ENCODE assay signal across 13 cellular contexts in the genomic region with DNA sequence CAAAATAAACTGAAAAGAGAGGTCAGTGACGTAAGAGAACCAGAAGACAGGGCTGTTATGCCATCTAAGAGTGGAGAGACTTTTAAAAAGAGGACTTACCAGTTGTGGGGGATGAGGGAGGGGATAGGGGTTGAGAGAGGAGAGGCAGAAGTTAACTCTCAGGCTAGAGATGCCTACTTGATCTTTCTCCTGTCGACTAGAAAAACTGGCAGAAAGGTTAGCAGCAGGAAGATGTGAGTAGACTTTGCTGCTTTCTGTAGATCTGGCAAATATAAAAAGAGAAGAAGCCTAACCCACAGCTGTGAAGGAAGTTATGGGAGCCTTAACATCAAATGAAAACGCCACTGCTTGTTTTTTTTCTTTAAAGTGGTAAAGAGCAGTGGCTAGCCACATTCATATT. TPM values are rescaled to one million over a fixed set of nuclear protein-coding genes. Genes with fewer than 3 reads are reported as not detected.
DNase-seq lines count a peak whose midpoint lies in the region; ATAC-seq and TF ChIP-seq lines count a peak whose summit lies in the region.
"Had no signal": no experiment of that assay in that cellular context is flagged by ENCODE, and none has a peak within 500 bp of the region (broad histone marks: within the 10 kb centered on the region; RNA-seq: fewer than 3 reads in every experiment).

No MANE protein-coding gene starts in this region.

- H3K9me3 Mint-ChIP-seq in CD4-positive, CD25-positive, alpha-beta regulatory T cell: peaks cover 0 to 4% (median 0%) of the 10 kb centered on the region in 7 donors
- peaks cover 2% of the 10 kb centered on the region for H3K9me3 Mint-ChIP-seq in activated naive CD8-positive, alpha-beta T cell treated with anti-CD3 and anti-CD28 coated beads, Interleukin-2, amount 10 ng/mL, durations not matched to agents 7 days and 5 days
- peaks cover 0 to 9% (median 0%) of the 10 kb centered on the region in 9 donors for H3K9me3 Mint-ChIP-seq in naive thymus-derived CD8-positive, alpha-beta T cell

- H3K27me3 ChIP-seq in CD4-positive, CD25-positive, alpha-beta regulatory T cell (ENCODE audit: control insufficient read depth, insufficient read depth, low read length): no peaks in the 10 kb centered on the region
- H3K27me3 ChIP-seq in Loucy (ENCODE audit: insufficient read depth, low read length, poor library complexity, severe bottlenecking): no peaks in the 10 kb centered on the region
- H3K27me3 ChIP-seq in PC-3 (ENCODE audit: low read length): no peaks in the 10 kb centered on the region
- H3K27me3 ChIP-seq: heart left ventricle had no signal

- peaks cover 30% of the 10 kb centered on the region for H3K36me3 Mint-ChIP-seq in CD4-positive, CD25-positive, alpha-beta regulatory T cell
- H3K36me3 Mint-ChIP-seq in activated naive CD8-positive, alpha-beta T cell treated with anti-CD3 and anti-CD28 coated beads, Interleukin-2, amount 10 ng/mL, durations not matched to agents 7 days and 5 days: peaks cover 29% of the 10 kb centered on the region
- H3K36me3 Mint-ChIP-seq in naive thymus-derived CD8-positive, alpha-beta T cell: peaks cover 10 to 20% (median 16%) of the 10 kb centered on the region in 3 donors

- CTCF ChIA-PET in PC-3 (lab: Charles Lee): no interaction called here
- CTCF ChIA-PET in RWPE1 (lab: Yijun Ruan, JAX): no interaction called here

- POLR2A ChIA-PET in activated naive CD8-positive, alpha-beta T cell treated with anti-CD3 and anti-CD28 coated beads, Interleukin-2, amount 10 ng/mL, durations not matched to agents 7 days and 5 days (lab: Charles Lee): interaction anchor here (1.4 kb wide), 1 partner anchor 10 kb away, joined by 4 read pairs; no protein-coding TSS in a partner anchor
- POLR2A ChIA-PET in naive thymus-derived CD8-positive, alpha-beta T cell (lab: Charles Lee): interaction anchor here (0.6 to 3.2 kb wide), 3 partner anchors 10 to 94 kb away, joined by 3 to 25 read pairs (median 6); partner anchors contain the start of gene CREBL2
- POLR2A ChIA-PET in PC-3 (lab: Charles Lee; ENCODE audit: unreplicated experiment) (interaction anchor here (0.6 kb wide), 1 partner anchor 273 kb away, joined by 10 read pairs; no protein-coding TSS in a partner anchor), RWPE1 (lab: Yijun Ruan, JAX; ENCODE audit: low non-redundant PET) (no interaction called here)

- no TSS peak for BruUV-seq in PC-3 (replicated peaks; lab: Mats Ljungman, UMichigan)

- H2AFZ ChIP-seq in Loucy (ENCODE audit: low read length): no peak overlapping the region
- no peak overlapping the region for H2AFZ ChIP-seq in PC-3 (ENCODE audit: low read length)

- no peaks in the 10 kb centered on the region for H3K27me3 Mint-ChIP-seq in CD4-positive, CD25-positive, alpha-beta regulatory T cell
- H3K27me3 Mint-ChIP-seq in activated naive CD8-positive, alpha-beta T cell treated with anti-CD3 and anti-CD28 coated beads, Interleukin-2, amount 10 ng/mL, durations not matched to agents 7 days and 5 days: no peaks in the 10 kb centered on the region
- H3K27me3 Mint-ChIP-seq in naive thymus-derived CD8-positive, alpha-beta T cell: no peaks in the 10 kb centered on the region
- H3K27me3 Mint-ChIP-seq: B cell had no signal

- H3K4me3 Mint-ChIP-seq in CD4-positive, CD25-positive, alpha-beta regulatory T cell: peak overlapping the region; percentile 44 to 82 (median 66)
- peak overlapping the region; percentile 68 for H3K4me3 Mint-ChIP-seq in activated naive CD8-positive, alpha-beta T cell treated with anti-CD3 and anti-CD28 coated beads, Interleukin-2, amount 10 ng/mL, durations not matched to agents 7 days and 5 days
- H3K4me3 Mint-ChIP-seq in naive thymus-derived CD8-positive, alpha-beta T cell: peak overlapping the region; percentile 48 to 74 (median 62)
- H3K4me3 Mint-ChIP-seq: B cell had no signal

- intact Hi-C loops in PC-3 (cut with micrococcal nuclease): no loop called here

- DNase-seq in CD4-positive, CD25-positive, alpha-beta regulatory T cell: peak; percentile 9 to 72 (median 71)
- DNase-seq in activated naive CD8-positive, alpha-beta T cell treated with anti-CD3 and anti-CD28 coated beads, Interleukin-2, amount 10 ng/mL, durations not matched to agents 7 days and 5 days: no peak
- DNase-seq in naive thymus-derived CD8-positive, alpha-beta T cell: peak in 7 of 10 donors; percentile 18 to 80 (median 52)
- DNase-seq in PC-3 (no peak), NOMO-1 (lab: John Stamatoyannopoulos, UW; ENCODE audit: unreplicated experiment in 2 of 2) (no peak), SK-N-DZ (ENCODE audit: low spot score) (no peak), RWPE1 (ENCODE audit: low spot score) (no peak)
- DNase-seq: activated CD4-positive, alpha-beta T cell treated with anti-CD3 and anti-CD28 coated beads for 1 hour; cerebellar nuclear complex; heart left ventricle; NCI-H2171 treated with DMSO at 0.1 percent for 48 hours had no signal

- H3K4me1 ChIP-seq in CD4-positive, CD25-positive, alpha-beta regulatory T cell (ENCODE audit: control insufficient read depth, insufficient read depth, low read length, poor library complexity, severe bottlenecking): peaks cover 66% of the 10 kb centered on the region
- H3K4me1 ChIP-seq in Loucy (ENCODE audit: insufficient read depth, low read length, poor library complexity, severe bottlenecking) (peaks cover 7% of the 10 kb centered on the region), PC-3 (ENCODE audit: insufficient read depth, low read length) (no peaks in the 10 kb centered on the region)

- no peaks in the 10 kb centered on the region for H3K9me3 ChIP-seq in CD4-positive, CD25-positive, alpha-beta regulatory T cell (ENCODE audit: control insufficient read depth in 2 of 2, low read length in 2 of 2)
- H3K9me3 ChIP-seq in Loucy (ENCODE audit: insufficient read depth, low read depth, low read length) (no peaks in the 10 kb centered on the region), PC-3 (ENCODE audit: low read length) (no peaks in the 10 kb centered on the region)

- peak; percentile 78 to 82 for ATAC-seq in CD4-positive, CD25-positive, alpha-beta regulatory T cell (ENCODE audit: low read depth in 2 of 2)
- peak; percentile 86 for ATAC-seq in activated naive CD8-positive, alpha-beta T cell treated with anti-CD3 and anti-CD28 coated beads, Interleukin-2, amount 10 ng/mL, durations not matched to agents 7 days and 5 days (ENCODE audit: low read depth)
- peak; percentile 89 to 92 for ATAC-seq in naive thymus-derived CD8-positive, alpha-beta T cell
- no peak for ATAC-seq in PC-3

- no peak for TF ChIP-seq CTCF in Loucy (conservative IDR thresholded peaks at IDR 0.05; ENCODE audit: low read length)
- no peak for TF ChIP-seq CTCF in PC-3 (conservative IDR thresholded peaks at IDR 0.05; ENCODE audit: low read depth, low read length)
- TF ChIP-seq CTCF in RWPE1 (conservative IDR thresholded peaks at IDR 0.05; ENCODE audit: low read depth): no peak

- no peak overlapping the region for H3K9ac ChIP-seq in Loucy (ENCODE audit: low read depth, low read length, poor library complexity, severe bottlenecking)
- H3K9ac ChIP-seq in PC-3 (ENCODE audit: low read length): no peak overlapping the region

- peaks cover 5% of the 10 kb centered on the region for H3K36me3 ChIP-seq in CD4-positive, CD25-positive, alpha-beta regulatory T cell (ENCODE audit: control insufficient read depth, insufficient read depth, low read length)
- no peaks in the 10 kb centered on the region for H3K36me3 ChIP-seq in Loucy (ENCODE audit: insufficient read depth, low read length)
- no peaks in the 10 kb centered on the region for H3K36me3 ChIP-seq in PC-3 (ENCODE audit: low read depth, low read length)

- H3K27ac ChIP-seq in CD4-positive, CD25-positive, alpha-beta regulatory T cell (ENCODE audit: insufficient read depth, low read length, poor library complexity, severe bottlenecking): peak overlapping the region; percentile 75
- H3K27ac ChIP-seq in PC-3 (ENCODE audit: low read length) (no peak overlapping the region), RWPE1 (no peak overlapping the region)

- H3K27ac Mint-ChIP-seq in CD4-positive, CD25-positive, alpha-beta regulatory T cell: peak overlapping the region; percentile 86 to 95 (median 92)
- H3K27ac Mint-ChIP-seq in activated naive CD8-positive, alpha-beta T cell treated with anti-CD3 and anti-CD28 coated beads, Interleukin-2, amount 10 ng/mL, durations not matched to agents 7 days and 5 days: peak overlapping the region; percentile 88
- H3K27ac Mint-ChIP-seq in naive thymus-derived CD8-positive, alpha-beta T cell: peak overlapping the region; percentile 83 to 94 (median 88)
- H3K27ac Mint-ChIP-seq: B cell had no signal

- H3K79me2 ChIP-seq in Loucy (ENCODE audit: insufficient read depth, low read length): no peaks in the 10 kb centered on the region
- H3K79me2 ChIP-seq in PC-3 (ENCODE audit: low read length): no peaks in the 10 kb centered on the region

- peaks cover 3% of the 10 kb centered on the region; the same call in 1 of the 2 replicates for H3F3A ChIP-seq in Loucy (ENCODE audit: low read depth)
- no peaks in the 10 kb centered on the region for H3F3A ChIP-seq in PC-3 (ENCODE audit: low read length, unreplicated experiment)

- H3K9me2 ChIP-seq in Loucy (replicated peaks; ENCODE audit: low read depth, low read length): no peaks in the 10 kb centered on the region
- H3K9me2 ChIP-seq in PC-3 (replicated peaks; ENCODE audit: low read length): no peaks in the 10 kb centered on the region

- H4K20me1 ChIP-seq in Loucy (ENCODE audit: insufficient read depth, low read length, poor library complexity, severe bottlenecking) (no peaks in the 10 kb centered on the region), PC-3 (ENCODE audit: low read length) (no peaks in the 10 kb centered on the region)

- H3K4me1 Mint-ChIP-seq in CD4-positive, CD25-positive, alpha-beta regulatory T cell: peaks cover 43 to 91% (median 71%) of the 10 kb centered on the region in 4 donors
- H3K4me1 Mint-ChIP-seq in activated naive CD8-positive, alpha-beta T cell treated with anti-CD3 and anti-CD28 coated beads, Interleukin-2, amount 10 ng/mL, durations not matched to agents 7 days and 5 days: peaks cover 24% of the 10 kb centered on the region
- H3K4me1 Mint-ChIP-seq in naive thymus-derived CD8-positive, alpha-beta T cell: peaks cover 47 to 89% (median 80%) of the 10 kb centered on the region in 4 donors

- H3K4me3 ChIP-seq in CD4-positive, CD25-positive, alpha-beta regulatory T cell (ENCODE audit: low read depth, low read length): peak overlapping the region; percentile 77
- H3K4me3 ChIP-seq in Loucy (ENCODE audit: low read length, poor library complexity, severe bottlenecking) (no peak overlapping the region), PC-3 (ENCODE audit: low read length) (no peak overlapping the region)
- H3K4me3 ChIP-seq: heart left ventricle had no signal

- peak overlapping the region; percentile 16 for H3K4me2 ChIP-seq in Loucy (ENCODE audit: low read depth, low read length, poor library complexity, severe bottlenecking)
- no peak overlapping the region for H3K4me2 ChIP-seq in PC-3 (ENCODE audit: low read length)

RNA-seq across cellular contexts. Expression of gene CREBL2, which starts 10.7 kb away (rescaled TPM):
- total RNA-seq in CD4-positive, CD25-positive, alpha-beta regulatory T cell: 27.5 TPM
- 10 to 100 TPM; 60.7 to 73.4 (median 66.5) TPM for polyA plus RNA-seq in CD4-positive, CD25-positive, alpha-beta regulatory T cell
- total RNA-seq in activated naive CD8-positive, alpha-beta T cell treated with anti-CD3 and anti-CD28 coated beads, Interleukin-2, amount 10 ng/mL, durations not matched to agents 7 days and 5 days: 10 to 100 TPM; 21.4 to 23.3 TPM
- 10 to 100 TPM; 35.1 to 35.5 TPM for total RNA-seq in naive thymus-derived CD8-positive, alpha-beta T cell
- 10 to 100 TPM; 36.5 to 46.8 (median 44.7) TPM for polyA plus RNA-seq in naive thymus-derived CD8-positive, alpha-beta T cell
- total RNA-seq in PC-3 (2014; rRNA removed): 11.7 and 14.2 TPM in 2 replicates
- 22.8 and 22.9 TPM in 2 replicates for polyA plus RNA-seq in SK-N-DZ (2014; cell fraction: cytosol; rRNA removed)
- polyA plus RNA-seq in SK-N-DZ (2014; cell fraction: nucleus; rRNA removed): 8.3 and 9.1 TPM in 2 replicates

RNA-seq across cellular contexts. Expression of gene DUSP16, which starts 59.8 kb away (rescaled TPM):
- 108 TPM for total RNA-seq in CD4-positive, CD25-positive, alpha-beta regulatory T cell
- 10 to 100 TPM; 29.4 to 40.7 (median 30.2) TPM for polyA plus RNA-seq in CD4-positive, CD25-positive, alpha-beta regulatory T cell
- 10 to 100 TPM; 32.2 to 38.1 TPM for total RNA-seq in activated naive CD8-positive, alpha-beta T cell treated with anti-CD3 and anti-CD28 coated beads, Interleukin-2, amount 10 ng/mL, durations not matched to agents 7 days and 5 days
- 10 to 100 TPM; 27.0 to 30.4 TPM for total RNA-seq in naive thymus-derived CD8-positive, alpha-beta T cell
- 1 to 10 TPM; 4.5 to 4.7 (median 4.6) TPM for polyA plus RNA-seq in naive thymus-derived CD8-positive, alpha-beta T cell
- total RNA-seq in PC-3 (2014; rRNA removed): 4.4 and 6.7 TPM in 2 replicates
- polyA plus RNA-seq in SK-N-DZ (2014; cell fraction: cytosol; rRNA removed): 6.5 and 7.5 TPM in 2 replicates
- polyA plus RNA-seq in SK-N-DZ (2014; cell fraction: nucleus; rRNA removed): 4.2 and 4.4 TPM in 2 replicates

Comparison
In these comparisons a context has a peak if more than half of its experiments do, and no peak if none do; other contexts are left out.
1. DNase-seq: peak in CD4-positive, CD25-positive, alpha-beta regulatory T cell (3 of 3) and naive thymus-derived CD8-positive, alpha-beta T cell (7 of 10); none in activated naive CD8-positive, alpha-beta T cell treated with anti-CD3 and anti-CD28 coated beads, Interleukin-2, amount 10 ng/mL, durations not matched to agents 7 days and 5 days (single experiment), PC-3 (single experiment), NOMO-1 (0 of 2), SK-N-DZ (single experiment) and RWPE1 (single experiment).
2. Peak in every context shown above with its lines, with median percentiles within 50 percentile points of each other: H3K27ac Mint-ChIP-seq and H3K4me3 Mint-ChIP-seq.